Comparison of ENCODE assay signal across 1 cellular context in the genomic region with DNA sequence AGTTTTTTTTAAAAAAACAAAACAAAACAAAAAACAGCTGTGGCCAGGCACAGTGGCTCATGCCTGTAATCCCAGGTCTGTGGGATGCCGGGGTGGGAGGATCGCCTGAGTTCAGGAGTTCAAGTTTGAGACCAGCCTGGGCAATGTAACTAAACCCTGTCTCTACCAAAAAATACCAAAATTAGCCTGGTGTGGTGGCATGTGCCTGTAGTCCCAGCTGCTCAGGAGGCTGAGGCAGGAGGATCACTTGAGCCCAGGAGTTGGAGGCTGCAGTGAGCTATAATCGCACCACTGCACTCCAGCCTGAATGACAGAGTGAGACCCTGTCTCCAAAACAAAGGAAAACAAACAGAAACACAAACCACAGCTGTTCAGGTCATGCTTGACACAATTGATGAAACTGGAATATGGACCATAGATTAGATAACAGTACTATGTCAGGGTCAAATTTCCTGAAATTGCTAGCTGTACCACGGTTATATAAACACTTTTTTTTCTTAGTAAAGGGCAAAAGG.
TF ChIP-seq lines count a peak whose summit lies in the region.

No MANE protein-coding gene starts in this region.

TF ChIP-seq in HepG2, 621 proteins besides CTCF, POLR2A, EP300 and RAD21 (continued from another document and continues in another):
- TF ChIP-seq, protein P1, sequence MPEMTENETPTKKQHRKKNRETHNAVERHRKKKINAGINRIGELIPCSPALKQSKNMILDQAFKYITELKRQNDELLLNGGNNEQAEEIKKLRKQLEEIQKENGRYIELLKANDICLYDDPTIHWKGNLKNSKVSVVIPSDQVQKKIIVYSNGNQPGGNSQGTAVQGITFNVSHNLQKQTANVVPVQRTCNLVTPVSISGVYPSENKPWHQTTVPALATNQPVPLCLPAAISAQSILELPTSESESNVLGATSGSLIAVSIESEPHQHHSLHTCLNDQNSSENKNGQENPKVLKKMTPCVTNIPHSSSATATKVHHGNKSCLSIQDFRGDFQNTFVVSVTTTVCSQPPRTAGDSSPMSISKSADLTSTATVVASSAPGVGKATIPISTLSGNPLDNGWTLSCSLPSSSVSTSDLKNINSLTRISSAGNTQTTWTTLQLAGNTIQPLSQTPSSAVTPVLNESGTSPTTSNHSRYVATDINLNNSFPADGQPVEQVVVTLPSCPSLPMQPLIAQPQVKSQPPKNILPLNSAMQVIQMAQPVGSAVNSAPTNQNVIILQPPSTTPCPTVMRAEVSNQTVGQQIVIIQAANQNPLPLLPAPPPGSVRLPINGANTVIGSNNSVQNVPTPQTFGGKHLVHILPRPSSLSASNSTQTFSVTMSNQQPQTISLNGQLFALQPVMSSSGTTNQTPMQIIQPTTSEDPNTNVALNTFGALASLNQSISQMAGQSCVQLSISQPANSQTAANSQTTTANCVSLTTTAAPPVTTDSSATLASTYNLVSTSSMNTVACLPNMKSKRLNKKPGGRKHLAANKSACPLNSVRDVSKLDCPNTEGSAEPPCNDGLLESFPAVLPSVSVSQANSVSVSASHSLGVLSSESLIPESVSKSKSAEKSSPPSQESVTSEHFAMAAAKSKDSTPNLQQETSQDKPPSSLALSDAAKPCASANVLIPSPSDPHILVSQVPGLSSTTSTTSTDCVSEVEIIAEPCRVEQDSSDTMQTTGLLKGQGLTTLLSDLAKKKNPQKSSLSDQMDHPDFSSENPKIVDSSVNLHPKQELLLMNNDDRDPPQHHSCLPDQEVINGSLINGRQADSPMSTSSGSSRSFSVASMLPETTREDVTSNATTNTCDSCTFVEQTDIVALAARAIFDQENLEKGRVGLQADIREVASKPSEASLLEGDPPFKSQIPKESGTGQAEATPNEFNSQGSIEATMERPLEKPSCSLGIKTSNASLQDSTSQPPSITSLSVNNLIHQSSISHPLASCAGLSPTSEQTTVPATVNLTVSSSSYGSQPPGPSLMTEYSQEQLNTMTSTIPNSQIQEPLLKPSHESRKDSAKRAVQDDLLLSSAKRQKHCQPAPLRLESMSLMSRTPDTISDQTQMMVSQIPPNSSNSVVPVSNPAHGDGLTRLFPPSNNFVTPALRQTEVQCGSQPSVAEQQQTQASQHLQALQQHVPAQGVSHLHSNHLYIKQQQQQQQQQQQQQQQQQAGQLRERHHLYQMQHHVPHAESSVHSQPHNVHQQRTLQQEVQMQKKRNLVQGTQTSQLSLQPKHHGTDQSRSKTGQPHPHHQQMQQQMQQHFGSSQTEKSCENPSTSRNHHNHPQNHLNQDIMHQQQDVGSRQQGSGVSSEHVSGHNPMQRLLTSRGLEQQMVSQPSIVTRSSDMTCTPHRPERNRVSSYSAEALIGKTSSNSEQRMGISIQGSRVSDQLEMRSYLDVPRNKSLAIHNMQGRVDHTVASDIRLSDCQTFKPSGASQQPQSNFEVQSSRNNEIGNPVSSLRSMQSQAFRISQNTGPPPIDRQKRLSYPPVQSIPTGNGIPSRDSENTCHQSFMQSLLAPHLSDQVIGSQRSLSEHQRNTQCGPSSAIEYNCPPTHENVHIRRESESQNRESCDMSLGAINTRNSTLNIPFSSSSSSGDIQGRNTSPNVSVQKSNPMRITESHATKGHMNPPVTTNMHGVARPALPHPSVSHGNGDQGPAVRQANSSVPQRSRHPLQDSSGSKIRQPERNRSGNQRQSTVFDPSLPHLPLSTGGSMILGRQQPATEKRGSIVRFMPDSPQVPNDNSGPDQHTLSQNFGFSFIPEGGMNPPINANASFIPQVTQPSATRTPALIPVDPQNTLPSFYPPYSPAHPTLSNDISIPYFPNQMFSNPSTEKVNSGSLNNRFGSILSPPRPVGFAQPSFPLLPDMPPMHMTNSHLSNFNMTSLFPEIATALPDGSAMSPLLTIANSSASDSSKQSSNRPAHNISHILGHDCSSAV (CRISPR knock-in tag; IDR thresholded peaks at IDR 0.05; ENCODE audit: borderline replicate concordance) = no peak
- TF ChIP-seq ZNF180 (CRISPR knock-in tag; IDR thresholded peaks at IDR 0.05; ENCODE audit: borderline replicate concordance, low read depth) (no peak), HMGA1 (CRISPR knock-in tag; conservative IDR thresholded peaks at IDR 0.05) (no peak), ZNF543 (CRISPR knock-in tag; IDR thresholded peaks at IDR 0.05) (no peak), ZNF747 (CRISPR knock-in tag; IDR thresholded peaks at IDR 0.05; ENCODE audit: borderline replicate concordance) (peak; percentile 72; the same call in 1 of the 2 replicates), ZNF761 (CRISPR knock-in tag; conservative IDR thresholded peaks at IDR 0.05) (no peak), GABPA (IDR thresholded peaks at IDR 0.05; ENCODE audit: low read depth, low read length) (no peak), GABPA (CRISPR knock-in tag; IDR thresholded peaks at IDR 0.05; ENCODE audit: low read depth) (no peak), ZNF703 (CRISPR knock-in tag; IDR thresholded peaks at IDR 0.05; ENCODE audit: borderline replicate concordance) (peak; percentile 37; the same call in 1 of the 2 replicates), HINFP (CRISPR knock-in tag; IDR thresholded peaks at IDR 0.05; ENCODE audit: low read depth) (no peak), SPEN (CRISPR knock-in tag; IDR thresholded peaks at IDR 0.05; ENCODE audit: low read depth) (peak; percentile 31; the same call in 1 of the 2 replicates), PRMT3 (CRISPR knock-in tag; IDR thresholded peaks at IDR 0.05; ENCODE audit: borderline replicate concordance, low read depth) (no peak), ZKSCAN5 (CRISPR knock-in tag; IDR thresholded peaks at IDR 0.05) (no peak), EZH2 (conservative IDR thresholded peaks at IDR 0.05; ENCODE audit: low read depth, low read length) (no peak), ZBTB7B (CRISPR knock-in tag; IDR thresholded peaks at IDR 0.05) (peak; percentile 81; the same call in 1 of the 2 replicates), ZNF121 (CRISPR knock-in tag; IDR thresholded peaks at IDR 0.05) (no peak; the same call in none of the 2 replicates), ZEB1 (IDR thresholded peaks at IDR 0.05; ENCODE audit: insufficient replicate concordance, low read depth) (no peak), SMAD9 (CRISPR knock-in tag; IDR thresholded peaks at IDR 0.05) (no peak)
- TF ChIP-seq, protein P2, sequence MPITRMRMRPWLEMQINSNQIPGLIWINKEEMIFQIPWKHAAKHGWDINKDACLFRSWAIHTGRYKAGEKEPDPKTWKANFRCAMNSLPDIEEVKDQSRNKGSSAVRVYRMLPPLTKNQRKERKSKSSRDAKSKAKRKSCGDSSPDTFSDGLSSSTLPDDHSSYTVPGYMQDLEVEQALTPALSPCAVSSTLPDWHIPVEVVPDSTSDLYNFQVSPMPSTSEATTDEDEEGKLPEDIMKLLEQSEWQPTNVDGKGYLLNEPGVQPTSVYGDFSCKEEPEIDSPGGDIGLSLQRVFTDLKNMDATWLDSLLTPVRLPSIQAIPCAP (CRISPR knock-in tag; IDR thresholded peaks at IDR 0.05; ENCODE audit: low read depth) = no peak
- TF ChIP-seq, protein P3, sequence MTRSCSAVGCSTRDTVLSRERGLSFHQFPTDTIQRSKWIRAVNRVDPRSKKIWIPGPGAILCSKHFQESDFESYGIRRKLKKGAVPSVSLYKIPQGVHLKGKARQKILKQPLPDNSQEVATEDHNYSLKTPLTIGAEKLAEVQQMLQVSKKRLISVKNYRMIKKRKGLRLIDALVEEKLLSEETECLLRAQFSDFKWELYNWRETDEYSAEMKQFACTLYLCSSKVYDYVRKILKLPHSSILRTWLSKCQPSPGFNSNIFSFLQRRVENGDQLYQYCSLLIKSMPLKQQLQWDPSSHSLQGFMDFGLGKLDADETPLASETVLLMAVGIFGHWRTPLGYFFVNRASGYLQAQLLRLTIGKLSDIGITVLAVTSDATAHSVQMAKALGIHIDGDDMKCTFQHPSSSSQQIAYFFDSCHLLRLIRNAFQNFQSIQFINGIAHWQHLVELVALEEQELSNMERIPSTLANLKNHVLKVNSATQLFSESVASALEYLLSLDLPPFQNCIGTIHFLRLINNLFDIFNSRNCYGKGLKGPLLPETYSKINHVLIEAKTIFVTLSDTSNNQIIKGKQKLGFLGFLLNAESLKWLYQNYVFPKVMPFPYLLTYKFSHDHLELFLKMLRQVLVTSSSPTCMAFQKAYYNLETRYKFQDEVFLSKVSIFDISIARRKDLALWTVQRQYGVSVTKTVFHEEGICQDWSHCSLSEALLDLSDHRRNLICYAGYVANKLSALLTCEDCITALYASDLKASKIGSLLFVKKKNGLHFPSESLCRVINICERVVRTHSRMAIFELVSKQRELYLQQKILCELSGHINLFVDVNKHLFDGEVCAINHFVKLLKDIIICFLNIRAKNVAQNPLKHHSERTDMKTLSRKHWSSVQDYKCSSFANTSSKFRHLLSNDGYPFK (CRISPR knock-in tag; IDR thresholded peaks at IDR 0.05; ENCODE audit: borderline replicate concordance) = no peak; the same call in 1 of the 2 replicates
- TF ChIP-seq, protein P4, sequence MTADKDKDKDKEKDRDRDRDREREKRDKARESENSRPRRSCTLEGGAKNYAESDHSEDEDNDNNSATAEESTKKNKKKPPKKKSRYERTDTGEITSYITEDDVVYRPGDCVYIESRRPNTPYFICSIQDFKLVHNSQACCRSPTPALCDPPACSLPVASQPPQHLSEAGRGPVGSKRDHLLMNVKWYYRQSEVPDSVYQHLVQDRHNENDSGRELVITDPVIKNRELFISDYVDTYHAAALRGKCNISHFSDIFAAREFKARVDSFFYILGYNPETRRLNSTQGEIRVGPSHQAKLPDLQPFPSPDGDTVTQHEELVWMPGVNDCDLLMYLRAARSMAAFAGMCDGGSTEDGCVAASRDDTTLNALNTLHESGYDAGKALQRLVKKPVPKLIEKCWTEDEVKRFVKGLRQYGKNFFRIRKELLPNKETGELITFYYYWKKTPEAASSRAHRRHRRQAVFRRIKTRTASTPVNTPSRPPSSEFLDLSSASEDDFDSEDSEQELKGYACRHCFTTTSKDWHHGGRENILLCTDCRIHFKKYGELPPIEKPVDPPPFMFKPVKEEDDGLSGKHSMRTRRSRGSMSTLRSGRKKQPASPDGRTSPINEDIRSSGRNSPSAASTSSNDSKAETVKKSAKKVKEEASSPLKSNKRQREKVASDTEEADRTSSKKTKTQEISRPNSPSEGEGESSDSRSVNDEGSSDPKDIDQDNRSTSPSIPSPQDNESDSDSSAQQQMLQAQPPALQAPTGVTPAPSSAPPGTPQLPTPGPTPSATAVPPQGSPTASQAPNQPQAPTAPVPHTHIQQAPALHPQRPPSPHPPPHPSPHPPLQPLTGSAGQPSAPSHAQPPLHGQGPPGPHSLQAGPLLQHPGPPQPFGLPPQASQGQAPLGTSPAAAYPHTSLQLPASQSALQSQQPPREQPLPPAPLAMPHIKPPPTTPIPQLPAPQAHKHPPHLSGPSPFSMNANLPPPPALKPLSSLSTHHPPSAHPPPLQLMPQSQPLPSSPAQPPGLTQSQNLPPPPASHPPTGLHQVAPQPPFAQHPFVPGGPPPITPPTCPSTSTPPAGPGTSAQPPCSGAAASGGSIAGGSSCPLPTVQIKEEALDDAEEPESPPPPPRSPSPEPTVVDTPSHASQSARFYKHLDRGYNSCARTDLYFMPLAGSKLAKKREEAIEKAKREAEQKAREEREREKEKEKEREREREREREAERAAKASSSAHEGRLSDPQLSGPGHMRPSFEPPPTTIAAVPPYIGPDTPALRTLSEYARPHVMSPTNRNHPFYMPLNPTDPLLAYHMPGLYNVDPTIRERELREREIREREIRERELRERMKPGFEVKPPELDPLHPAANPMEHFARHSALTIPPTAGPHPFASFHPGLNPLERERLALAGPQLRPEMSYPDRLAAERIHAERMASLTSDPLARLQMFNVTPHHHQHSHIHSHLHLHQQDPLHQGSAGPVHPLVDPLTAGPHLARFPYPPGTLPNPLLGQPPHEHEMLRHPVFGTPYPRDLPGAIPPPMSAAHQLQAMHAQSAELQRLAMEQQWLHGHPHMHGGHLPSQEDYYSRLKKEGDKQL (CRISPR knock-in tag; IDR thresholded peaks at IDR 0.05; ENCODE audit: low read depth) = peak; percentile 67
- TF ChIP-seq, protein P5, sequence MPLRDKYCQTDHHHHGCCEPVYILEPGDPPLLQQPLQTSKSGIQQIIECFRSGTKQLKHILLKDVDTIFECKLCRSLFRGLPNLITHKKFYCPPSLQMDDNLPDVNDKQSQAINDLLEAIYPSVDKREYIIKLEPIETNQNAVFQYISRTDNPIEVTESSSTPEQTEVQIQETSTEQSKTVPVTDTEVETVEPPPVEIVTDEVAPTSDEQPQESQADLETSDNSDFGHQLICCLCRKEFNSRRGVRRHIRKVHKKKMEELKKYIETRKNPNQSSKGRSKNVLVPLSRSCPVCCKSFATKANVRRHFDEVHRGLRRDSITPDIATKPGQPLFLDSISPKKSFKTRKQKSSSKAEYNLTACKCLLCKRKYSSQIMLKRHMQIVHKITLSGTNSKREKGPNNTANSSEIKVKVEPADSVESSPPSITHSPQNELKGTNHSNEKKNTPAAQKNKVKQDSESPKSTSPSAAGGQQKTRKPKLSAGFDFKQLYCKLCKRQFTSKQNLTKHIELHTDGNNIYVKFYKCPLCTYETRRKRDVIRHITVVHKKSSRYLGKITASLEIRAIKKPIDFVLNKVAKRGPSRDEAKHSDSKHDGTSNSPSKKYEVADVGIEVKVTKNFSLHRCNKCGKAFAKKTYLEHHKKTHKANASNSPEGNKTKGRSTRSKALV (CRISPR knock-in tag; IDR thresholded peaks at IDR 0.05) = peak; percentile 73; the same call in 1 of the 2 replicates
- TF ChIP-seq, protein P6, sequence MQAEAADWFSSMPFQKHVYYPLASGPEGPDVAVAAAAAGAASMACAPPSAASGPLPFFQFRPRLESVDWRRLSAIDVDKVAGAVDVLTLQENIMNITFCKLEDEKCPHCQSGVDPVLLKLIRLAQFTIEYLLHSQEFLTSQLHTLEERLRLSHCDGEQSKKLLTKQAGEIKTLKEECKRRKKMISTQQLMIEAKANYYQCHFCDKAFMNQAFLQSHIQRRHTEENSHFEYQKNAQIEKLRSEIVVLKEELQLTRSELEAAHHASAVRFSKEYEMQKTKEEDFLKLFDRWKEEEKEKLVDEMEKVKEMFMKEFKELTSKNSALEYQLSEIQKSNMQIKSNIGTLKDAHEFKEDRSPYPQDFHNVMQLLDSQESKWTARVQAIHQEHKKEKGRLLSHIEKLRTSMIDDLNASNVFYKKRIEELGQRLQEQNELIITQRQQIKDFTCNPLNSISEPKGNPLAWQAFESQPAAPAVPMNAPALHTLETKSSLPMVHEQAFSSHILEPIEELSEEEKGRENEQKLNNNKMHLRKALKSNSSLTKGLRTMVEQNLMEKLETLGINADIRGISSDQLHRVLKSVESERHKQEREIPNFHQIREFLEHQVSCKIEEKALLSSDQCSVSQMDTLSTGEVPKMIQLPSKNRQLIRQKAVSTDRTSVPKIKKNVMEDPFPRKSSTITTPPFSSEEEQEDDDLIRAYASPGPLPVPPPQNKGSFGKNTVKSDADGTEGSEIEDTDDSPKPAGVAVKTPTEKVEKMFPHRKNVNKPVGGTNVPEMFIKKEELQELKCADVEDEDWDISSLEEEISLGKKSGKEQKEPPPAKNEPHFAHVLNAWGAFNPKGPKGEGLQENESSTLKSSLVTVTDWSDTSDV (CRISPR knock-in tag; IDR thresholded peaks at IDR 0.05) = no peak
